Comparison of ENCODE assay signal across 1 cellular context in genomic region chr13:37833411-37833810, GRCh38.
TF ChIP-seq lines count a peak whose summit lies in the region.

No MANE protein-coding gene starts in this region.

TF ChIP-seq in H1, 55 proteins besides CTCF, POLR2A, EP300 and RAD21 (continued from another document):
- TF ChIP-seq BACH1 (IDR thresholded peaks at IDR 0.05; ENCODE audit: low read length), result no peak
- no peak for TF ChIP-seq NRF1 (IDR thresholded peaks at IDR 0.05; ENCODE audit: low read depth, low read length)
- no peak for TF ChIP-seq CBX5 (IDR thresholded peaks at IDR 0.05; ENCODE audit: low read depth, low read length)
- TF ChIP-seq SIRT6 (IDR thresholded peaks at IDR 0.05; ENCODE audit: low read length), result no peak
